18 cellular contexts compared by ENCODE assay signal in the genomic region with DNA sequence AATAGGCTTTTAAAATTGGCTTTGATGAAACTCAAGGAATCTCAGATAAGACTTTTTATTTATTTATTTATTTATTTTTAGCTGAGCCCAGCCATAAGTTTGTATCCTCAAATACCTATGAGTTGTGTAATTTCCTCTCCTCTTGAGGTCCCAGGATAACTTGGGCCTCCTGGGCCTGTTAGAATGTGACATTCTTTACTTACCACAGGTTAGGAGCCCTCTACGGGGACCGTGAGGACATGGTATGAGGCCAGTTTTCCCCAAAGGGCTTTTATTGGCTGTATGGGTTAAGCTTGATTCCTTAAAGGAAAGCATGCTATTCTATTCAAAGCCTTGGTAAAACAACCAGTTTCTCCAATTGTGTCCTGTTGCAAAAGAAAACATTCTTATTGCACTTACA. TPM values are rescaled to one million over a fixed set of nuclear protein-coding genes. Genes with fewer than 3 reads are reported as not detected.
DNase-seq lines count a peak whose midpoint lies in the region; ATAC-seq and TF ChIP-seq lines count a peak whose summit lies in the region.
"Had no signal": no experiment of that assay in that cellular context is flagged by ENCODE, and none has a peak within 500 bp of the region (broad histone marks: within the 10 kb centered on the region; RNA-seq: fewer than 3 reads in every experiment).

No MANE protein-coding gene starts in this region.

- H3K27ac Mint-ChIP-seq in WTC11: no peak overlapping the region
- H3K27ac Mint-ChIP-seq in activated T-cell treated with anti-CD3 and anti-CD28 coated beads, Interleukin-2, amount 50 U/mL, for 24 hours: no peak overlapping the region
- H3K27ac Mint-ChIP-seq: CD4-positive, CD25-positive, alpha-beta regulatory T cell; HFFc6 had no signal

- peaks cover 15% of the 10 kb centered on the region for H3K9me3 ChIP-seq in HUES48 (ENCODE audit: control insufficient read depth, insufficient read depth, low read length)
- H3K9me3 ChIP-seq: BE2C, Caco-2 had no signal

- no peak overlapping the region; the same call in 1 of the 2 replicates for H3K4me3 ChIP-seq in HUES48 (ENCODE audit: low read depth, low read length)
- H3K4me3 ChIP-seq: K562 had no signal

- peaks cover 44% of the 10 kb centered on the region for H3K4me1 Mint-ChIP-seq in WTC11
- H3K4me1 Mint-ChIP-seq in activated T-cell treated with anti-CD3 and anti-CD28 coated beads, Interleukin-2, amount 50 U/mL, for 24 hours (ENCODE audit: low read depth): no peaks in the 10 kb centered on the region
- H3K4me1 Mint-ChIP-seq: CD4-positive, CD25-positive, alpha-beta regulatory T cell had no signal

- H3K9me3 Mint-ChIP-seq in WTC11: peaks cover 6% of the 10 kb centered on the region
- H3K9me3 Mint-ChIP-seq in activated T-cell treated with anti-CD3 and anti-CD28 coated beads, Interleukin-2, amount 50 U/mL, for 24 hours: no peaks in the 10 kb centered on the region
- H3K9me3 Mint-ChIP-seq: CD4-positive, CD25-positive, alpha-beta regulatory T cell; HFFc6 had no signal

- no peak for TF ChIP-seq CTCF in WTC11 (IDR thresholded peaks at IDR 0.05)

- ATAC-seq in WTC11 (peak; percentile 32; the same call in 1 of the 2 replicates), GM18519 (IDR thresholded peaks at IDR 0.05; ENCODE audit: low FRiP score, unreplicated experiment) (no peak)
- ATAC-seq: HCT116, K562 had no signal

- H3K4me3 Mint-ChIP-seq in WTC11: no peak overlapping the region
- H3K4me3 Mint-ChIP-seq in activated T-cell treated with anti-CD3 and anti-CD28 coated beads, Interleukin-2, amount 50 U/mL, for 24 hours: no peak overlapping the region
- H3K4me3 Mint-ChIP-seq: CD4-positive, CD25-positive, alpha-beta regulatory T cell; HFFc6 had no signal

- peaks cover 38% of the 10 kb centered on the region for H3K4me1 ChIP-seq in HUES48 (ENCODE audit: control insufficient read depth, insufficient read depth, low read length)
- H3K4me1 ChIP-seq: BE2C, Caco-2 had no signal

- H3K36me3 Mint-ChIP-seq in WTC11: peaks cover 16% of the 10 kb centered on the region
- no peaks in the 10 kb centered on the region for H3K36me3 Mint-ChIP-seq in activated T-cell treated with anti-CD3 and anti-CD28 coated beads, Interleukin-2, amount 50 U/mL, for 24 hours (ENCODE audit: low read depth)
- H3K36me3 Mint-ChIP-seq: CD4-positive, CD25-positive, alpha-beta regulatory T cell had no signal

- DNase-seq in WTC11 (ENCODE audit: low spot score) (no peak), kidney tubule cell (ENCODE audit: low spot score) (peak; percentile 22), SKM-1 treated with dmso at 0.1 percent for 144 hours (lab: John Stamatoyannopoulos, UW; ENCODE audit: unreplicated experiment) (no peak)
- DNase-seq in activated T-cell treated with anti-CD3 and anti-CD28 coated beads, Interleukin-2, amount 50 U/mL, for 24 hours: no peak
- DNase-seq: ACHN; BE2C; C1 segment of cervical spinal cord; Caco-2; CD4-positive, CD25-positive, alpha-beta regulatory T cell; GDM1; GOT3; H7; HFFc6; IMR-90 had no signal

- no peak overlapping the region for H3K9ac ChIP-seq in HUES48 (ENCODE audit: low read depth, low read length)

- no peaks in the 10 kb centered on the region for H3K36me3 ChIP-seq in HUES48 (ENCODE audit: control insufficient read depth, insufficient read depth, low read length)
- H3K36me3 ChIP-seq: BE2C had no signal

- CTCF ChIA-PET in WTC11 (lab: Charles Lee): no interaction called here

- POLR2A ChIA-PET in WTC11 (lab: Charles Lee): interaction anchor here (0.6 to 0.8 kb wide), 2 partner anchors 18 to 54 kb away, joined by 4 read pairs; no protein-coding TSS in a partner anchor

- H3K27ac ChIP-seq in HUES48 (ENCODE audit: low read depth, low read length): peak overlapping the region; percentile 97

- H3K27me3 Mint-ChIP-seq in WTC11 (ENCODE audit: low read depth): no peaks in the 10 kb centered on the region
- peaks cover 10% of the 10 kb centered on the region for H3K27me3 Mint-ChIP-seq in activated T-cell treated with anti-CD3 and anti-CD28 coated beads, Interleukin-2, amount 50 U/mL, for 24 hours

- H3K27me3 ChIP-seq in HUES48 (ENCODE audit: control insufficient read depth, insufficient read depth, low read length): no peaks in the 10 kb centered on the region

TF ChIP-seq in WTC11, 78 proteins besides CTCF, POLR2A, EP300 and RAD21:
- TF ChIP-seq, protein P1, sequence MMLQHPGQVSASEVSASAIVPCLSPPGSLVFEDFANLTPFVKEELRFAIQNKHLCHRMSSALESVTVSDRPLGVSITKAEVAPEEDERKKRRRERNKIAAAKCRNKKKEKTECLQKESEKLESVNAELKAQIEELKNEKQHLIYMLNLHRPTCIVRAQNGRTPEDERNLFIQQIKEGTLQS (CRISPR knock-in tag; conservative IDR thresholded peaks at IDR 0.05): no peak
- TF ChIP-seq CREM (CRISPR knock-in tag; IDR thresholded peaks at IDR 0.05): no peak
- TF ChIP-seq TEAD1 (CRISPR knock-in tag; IDR thresholded peaks at IDR 0.05): no peak
- TF ChIP-seq, protein P2, sequence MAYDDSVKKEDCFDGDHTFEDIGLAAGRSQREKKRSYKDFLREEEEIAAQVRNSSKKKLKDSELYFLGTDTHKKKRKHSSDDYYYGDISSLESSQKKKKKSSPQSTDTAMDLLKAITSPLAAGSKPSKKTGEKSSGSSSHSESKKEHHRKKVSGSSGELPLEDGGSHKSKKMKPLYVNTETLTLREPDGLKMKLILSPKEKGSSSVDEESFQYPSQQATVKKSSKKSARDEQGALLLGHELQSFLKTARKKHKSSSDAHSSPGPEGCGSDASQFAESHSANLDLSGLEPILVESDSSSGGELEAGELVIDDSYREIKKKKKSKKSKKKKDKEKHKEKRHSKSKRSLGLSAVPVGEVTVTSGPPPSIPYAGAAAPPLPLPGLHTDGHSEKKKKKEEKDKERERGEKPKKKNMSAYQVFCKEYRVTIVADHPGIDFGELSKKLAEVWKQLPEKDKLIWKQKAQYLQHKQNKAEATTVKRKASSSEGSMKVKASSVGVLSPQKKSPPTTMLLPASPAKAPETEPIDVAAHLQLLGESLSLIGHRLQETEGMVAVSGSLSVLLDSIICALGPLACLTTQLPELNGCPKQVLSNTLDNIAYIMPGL (CRISPR knock-in tag; IDR thresholded peaks at IDR 0.05): no peak
- no peak for TF ChIP-seq KAT7 (CRISPR knock-in tag; IDR thresholded peaks at IDR 0.05; ENCODE audit: borderline replicate concordance)
- no peak for TF ChIP-seq TEAD4 (CRISPR knock-in tag; IDR thresholded peaks at IDR 0.05)
- TF ChIP-seq, protein P3, sequence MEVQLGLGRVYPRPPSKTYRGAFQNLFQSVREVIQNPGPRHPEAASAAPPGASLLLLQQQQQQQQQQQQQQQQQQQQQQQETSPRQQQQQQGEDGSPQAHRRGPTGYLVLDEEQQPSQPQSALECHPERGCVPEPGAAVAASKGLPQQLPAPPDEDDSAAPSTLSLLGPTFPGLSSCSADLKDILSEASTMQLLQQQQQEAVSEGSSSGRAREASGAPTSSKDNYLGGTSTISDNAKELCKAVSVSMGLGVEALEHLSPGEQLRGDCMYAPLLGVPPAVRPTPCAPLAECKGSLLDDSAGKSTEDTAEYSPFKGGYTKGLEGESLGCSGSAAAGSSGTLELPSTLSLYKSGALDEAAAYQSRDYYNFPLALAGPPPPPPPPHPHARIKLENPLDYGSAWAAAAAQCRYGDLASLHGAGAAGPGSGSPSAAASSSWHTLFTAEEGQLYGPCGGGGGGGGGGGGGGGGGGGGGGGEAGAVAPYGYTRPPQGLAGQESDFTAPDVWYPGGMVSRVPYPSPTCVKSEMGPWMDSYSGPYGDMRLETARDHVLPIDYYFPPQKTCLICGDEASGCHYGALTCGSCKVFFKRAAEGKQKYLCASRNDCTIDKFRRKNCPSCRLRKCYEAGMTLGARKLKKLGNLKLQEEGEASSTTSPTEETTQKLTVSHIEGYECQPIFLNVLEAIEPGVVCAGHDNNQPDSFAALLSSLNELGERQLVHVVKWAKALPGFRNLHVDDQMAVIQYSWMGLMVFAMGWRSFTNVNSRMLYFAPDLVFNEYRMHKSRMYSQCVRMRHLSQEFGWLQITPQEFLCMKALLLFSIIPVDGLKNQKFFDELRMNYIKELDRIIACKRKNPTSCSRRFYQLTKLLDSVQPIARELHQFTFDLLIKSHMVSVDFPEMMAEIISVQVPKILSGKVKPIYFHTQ (CRISPR knock-in tag; IDR thresholded peaks at IDR 0.05): no peak
- TF ChIP-seq, protein P4, sequence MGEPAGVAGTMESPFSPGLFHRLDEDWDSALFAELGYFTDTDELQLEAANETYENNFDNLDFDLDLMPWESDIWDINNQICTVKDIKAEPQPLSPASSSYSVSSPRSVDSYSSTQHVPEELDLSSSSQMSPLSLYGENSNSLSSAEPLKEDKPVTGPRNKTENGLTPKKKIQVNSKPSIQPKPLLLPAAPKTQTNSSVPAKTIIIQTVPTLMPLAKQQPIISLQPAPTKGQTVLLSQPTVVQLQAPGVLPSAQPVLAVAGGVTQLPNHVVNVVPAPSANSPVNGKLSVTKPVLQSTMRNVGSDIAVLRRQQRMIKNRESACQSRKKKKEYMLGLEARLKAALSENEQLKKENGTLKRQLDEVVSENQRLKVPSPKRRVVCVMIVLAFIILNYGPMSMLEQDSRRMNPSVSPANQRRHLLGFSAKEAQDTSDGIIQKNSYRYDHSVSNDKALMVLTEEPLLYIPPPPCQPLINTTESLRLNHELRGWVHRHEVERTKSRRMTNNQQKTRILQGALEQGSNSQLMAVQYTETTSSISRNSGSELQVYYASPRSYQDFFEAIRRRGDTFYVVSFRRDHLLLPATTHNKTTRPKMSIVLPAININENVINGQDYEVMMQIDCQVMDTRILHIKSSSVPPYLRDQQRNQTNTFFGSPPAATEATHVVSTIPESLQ (CRISPR knock-in tag; IDR thresholded peaks at IDR 0.05): no peak
- no peak for TF ChIP-seq PRRX2 (CRISPR knock-in tag; IDR thresholded peaks at IDR 0.05)

RNA-seq across cellular contexts. Expression of a gene that starts 16.9 kb away (rescaled TPM):
- total RNA-seq in WTC11 (2021): 11.1 to 15.2 TPM (median 14.8 TPM) in 3 replicates
- total RNA-seq: Caco-2; CD4-positive, CD25-positive, alpha-beta regulatory T cell; HFFc6; IMR-90; K562 had no signal
